ENCODE assay signal across 8 cellular contexts in the genomic region with DNA sequence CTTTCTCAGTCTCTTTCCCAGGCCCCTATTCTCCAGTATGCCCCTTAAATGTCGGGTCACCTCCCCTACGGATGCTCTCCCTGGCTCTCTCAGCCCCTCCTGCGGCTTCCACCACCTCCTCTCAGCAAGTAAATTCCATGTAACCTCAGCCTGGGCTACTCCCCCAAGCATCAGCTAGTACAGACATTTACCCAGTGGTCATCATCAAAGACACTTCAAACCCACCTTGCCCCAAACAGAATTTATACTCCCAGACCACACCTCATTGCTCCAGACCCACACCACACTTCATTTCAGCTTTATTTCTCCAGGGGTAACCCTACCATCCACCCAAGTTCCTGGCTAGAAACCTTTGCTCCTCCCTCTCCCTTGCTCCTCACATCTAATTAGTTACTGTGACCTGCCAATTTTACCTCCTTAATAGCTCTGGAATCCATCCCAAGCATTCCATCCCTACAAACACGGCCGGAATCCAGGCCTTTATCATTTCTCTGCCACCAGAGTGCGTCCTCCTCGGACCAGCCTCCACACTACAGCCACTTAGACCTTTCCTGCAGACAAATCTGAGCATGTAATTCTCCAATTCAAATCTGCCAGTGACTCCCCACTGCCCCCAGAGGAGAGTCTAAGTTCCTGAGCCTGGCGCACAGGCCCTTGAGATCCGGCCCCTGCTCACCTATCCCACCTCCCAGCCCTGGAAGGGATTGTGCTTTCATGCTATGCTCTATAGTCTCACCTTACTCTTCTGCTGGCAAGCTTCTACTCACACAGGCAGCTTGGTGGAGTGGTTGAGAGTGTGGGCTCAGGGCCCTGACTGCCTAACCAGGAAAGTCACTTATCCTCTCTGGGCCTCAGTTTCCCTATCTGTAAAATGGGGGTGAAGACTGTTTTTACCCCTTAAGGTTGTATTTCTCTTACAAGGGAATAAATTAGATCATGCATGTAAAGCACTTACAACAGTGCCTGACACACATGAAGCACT. TPM values are rescaled to one million over a fixed set of nuclear protein-coding genes. Genes with fewer than 3 reads are reported as not detected.
DNase-seq lines count a peak whose midpoint lies in the region; ATAC-seq and TF ChIP-seq lines count a peak whose summit lies in the region.

No MANE protein-coding gene starts in this region.

- H3K36me3 ChIP-seq in body of pancreas (replicated peaks in 1 of 2; ENCODE audit: insufficient read depth in 1 of 2, low read depth in 2 of 2) = no peaks in the 10 kb centered on the region
- no peaks in the 10 kb centered on the region for H3K36me3 ChIP-seq in lower lobe of right lung

- H3K36me3 Mint-ChIP-seq in CD14-positive monocyte = no peaks in the 10 kb centered on the region

- H3K4me1 ChIP-seq in body of pancreas = no peaks in the 10 kb centered on the region
- H3K4me1 ChIP-seq in lower lobe of right lung = no peaks in the 10 kb centered on the region

- H3K9me3 ChIP-seq in body of pancreas (no peaks in the 10 kb centered on the region), lower lobe of right lung (no peaks in the 10 kb centered on the region)

- ATAC-seq in body of pancreas (peak; percentile 59), lower lobe of right lung (peak; percentile 47 to 51), GM19397 (IDR thresholded peaks at IDR 0.05; ENCODE audit: unreplicated experiment) (no peak)

- H3K4me3 Mint-ChIP-seq in CD14-positive monocyte = peak overlapping the region in 1 of 2 donors; percentile 47

- peak; percentile 14 for DNase-seq in DMS114 treated with DMSO at 0.1 percent for 48 hours (lab: John Stamatoyannopoulos, UW; ENCODE audit: unreplicated experiment)
- peak; percentile 48 for DNase-seq in LHCN-M2 (ENCODE audit: low read depth)
- peak in 2 of 4 donors; percentile 16 to 23 for DNase-seq in body of pancreas
- no peak for DNase-seq in lower lobe of right lung
- no peak for DNase-seq in hippocampal formation (lab: John Stamatoyannopoulos, UW)
- no peak for DNase-seq in CD14-positive monocyte (ENCODE audit: low spot score)
- DNase-seq in cerebellar nuclear complex (lab: John Stamatoyannopoulos, UW) = no peak

- intact Hi-C loops in body of pancreas (cut with DNase I) (no loop called here), lower lobe of right lung (cut with DNase I) (no loop called here), CD14-positive monocyte (cut with micrococcal nuclease) (no loop called here)

- H3K27ac Mint-ChIP-seq in CD14-positive monocyte = no peak overlapping the region

- H3K27ac ChIP-seq in body of pancreas = no peak overlapping the region
- H3K27ac ChIP-seq in lower lobe of right lung = no peak overlapping the region

- no peak overlapping the region for H3K4me3 ChIP-seq in body of pancreas
- H3K4me3 ChIP-seq in lower lobe of right lung = no peak overlapping the region

- peaks cover 29 to 47% (median 41%) of the 10 kb centered on the region in 3 donors for H3K27me3 Mint-ChIP-seq in CD14-positive monocyte (ENCODE audit: low read depth in 3 of 3)

- peaks cover 2% of the 10 kb centered on the region for H3K4me1 Mint-ChIP-seq in CD14-positive monocyte

- peaks cover 0 to 3% (median 0%) of the 10 kb centered on the region in 7 donors for H3K9me3 Mint-ChIP-seq in CD14-positive monocyte

- TF ChIP-seq POLR2A in body of pancreas (IDR thresholded peaks at IDR 0.05) = no peak

- H3K27me3 ChIP-seq in body of pancreas = no peaks in the 10 kb centered on the region
- H3K27me3 ChIP-seq in lower lobe of right lung (ENCODE audit: low read depth) = no peaks in the 10 kb centered on the region

- peak in 4 of 7 experiments; percentile 20 to 42 (median 28) for TF ChIP-seq CTCF in body of pancreas (IDR thresholded peaks at IDR 0.05)
- peak; percentile 40 for TF ChIP-seq CTCF in lower lobe of right lung (IDR thresholded peaks at IDR 0.05)
- no peak for TF ChIP-seq CTCF in CD14-positive monocyte (IDR thresholded peaks at IDR 0.05)

- 39 to 60% methylated on average over 7 to 8 of the region's 9 CpGs for WGBS in body of pancreas, 2 donors

RNA-seq across cellular contexts. Expression of gene PJA1, which starts 31.4 kb away (rescaled TPM):
- total RNA-seq in LHCN-M2 (2014; rRNA removed) (15.2 and 21.0 TPM in 2 replicates), body of pancreas (1 to 10 TPM; 8.2 to 8.3 TPM), lower lobe of right lung (21.9 TPM)
- polyA plus RNA-seq in LHCN-M2 (2012) = 19.8 TPM
- polyA plus RNA-seq in CD14-positive monocyte = 10 to 100 TPM in 1 of 2 donors, 1 to 10 TPM in 1; 8.8 to 11.6 TPM

Comparison
In these comparisons a context has a peak if more than half of its experiments do, and no peak if none do; other contexts are left out.
1. DNase-seq: peak in DMS114 treated with DMSO at 0.1 percent for 48 hours (single experiment) and LHCN-M2 (single experiment); none in lower lobe of right lung (single experiment), hippocampal formation (0 of 2), CD14-positive monocyte (single experiment) and cerebellar nuclear complex (0 of 2).